ENCODE assay signal across 17 cellular contexts in the genomic region with DNA sequence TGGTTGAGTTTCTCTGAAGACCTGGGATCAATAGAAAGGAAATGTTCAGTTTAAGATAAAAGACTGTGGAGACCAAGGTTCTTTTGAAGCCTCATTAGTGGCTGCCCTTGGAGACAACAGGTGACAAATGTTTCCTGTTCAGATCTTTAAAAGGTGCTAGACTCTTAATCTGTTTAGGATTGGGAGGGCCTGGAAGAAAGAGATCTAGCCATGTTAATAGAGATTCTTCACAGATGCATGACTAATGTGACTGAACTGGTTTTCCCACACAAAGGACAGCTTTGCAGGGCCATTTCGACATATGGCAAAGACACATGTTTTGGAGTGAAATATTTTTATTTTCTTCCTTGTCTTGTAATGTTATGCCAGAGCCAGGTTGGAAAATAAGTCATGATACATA.
DNase-seq lines count a peak whose midpoint lies in the region; ATAC-seq and TF ChIP-seq lines count a peak whose summit lies in the region.
"Had no signal": no experiment of that assay in that cellular context is flagged by ENCODE, and none has a peak within 500 bp of the region (broad histone marks: within the 10 kb centered on the region; RNA-seq: fewer than 3 reads in every experiment).

No MANE protein-coding gene starts in this region.

- H3K4me3 ChIP-seq in esophagus (ENCODE audit: low read depth in 1 of 2, low read length in 2 of 2) (no peak overlapping the region), neural progenitor cell (no peak overlapping the region), mucosa of descending colon (no peak overlapping the region)
- H3K4me3 ChIP-seq: psoas muscle had no signal

- no peaks in the 10 kb centered on the region for H4K20me1 ChIP-seq in neural progenitor cell (ENCODE audit: low read depth)

- H3K27ac ChIP-seq in esophagus (ENCODE audit: low read depth in 2 of 2, low read length in 1 of 2) (peak overlapping the region; percentile 72 to 94), neural progenitor cell (no peak overlapping the region)
- H3K27ac ChIP-seq: psoas muscle had no signal

- no peak overlapping the region for H2AFZ ChIP-seq in neural progenitor cell (replicated peaks)

- TF ChIP-seq CTCF in neural progenitor cell (IDR thresholded peaks at IDR 0.05) (no peak), mucosa of descending colon (IDR thresholded peaks at IDR 0.05) (no peak)

- H3K27me3 Mint-ChIP-seq in neural progenitor cell (ENCODE audit: insufficient read depth, low read depth) = peaks cover 3% of the 10 kb centered on the region

- intact Hi-C loops in mucosa of descending colon (cut with DNase I, micrococcal nuclease) = no loop called here

- peaks cover 8% of the 10 kb centered on the region for H3K9me3 Mint-ChIP-seq in neural progenitor cell

- H3K9me3 ChIP-seq in esophagus (ENCODE audit: control insufficient read depth in 2 of 2, insufficient read depth in 1 of 2, low read depth in 1 of 2, low read length in 1 of 2) (peaks cover 0 to 9% of the 10 kb centered on the region in 2 donors), neural progenitor cell (ENCODE audit: low read depth) (no peaks in the 10 kb centered on the region), mucosa of descending colon (no peaks in the 10 kb centered on the region)

- no peak overlapping the region for H3K4me2 ChIP-seq in neural progenitor cell

- 44 to 79% methylated on average over 1 of the region's 1 CpG for WGBS in esophagus, 2 donors

- H3K4me3 Mint-ChIP-seq in neural progenitor cell = no peak overlapping the region

- H3K36me3 ChIP-seq in esophagus (ENCODE audit: control insufficient read depth in 2 of 2, insufficient read depth in 2 of 2, low read length in 1 of 2) (peaks cover 0 to 8% of the 10 kb centered on the region in 2 donors), neural progenitor cell (no peaks in the 10 kb centered on the region), mucosa of descending colon (ENCODE audit: low read depth) (no peaks in the 10 kb centered on the region)

- H3K9ac ChIP-seq in neural progenitor cell = no peak overlapping the region

- peak; percentile 79 for DNase-seq in ELF-1 (ENCODE audit: low read depth, low spot score)
- peak; percentile 13 for DNase-seq in NCI-H345 (lab: John Stamatoyannopoulos, UW)
- DNase-seq in neural progenitor cell (ENCODE audit: low spot score) = peak; percentile 24
- no peak for DNase-seq in activated naive CD4-positive, alpha-beta T cell treated with Interleukin-2 at 50 U/mL for 16 hours
- no peak for DNase-seq in NCI-H2227 (lab: John Stamatoyannopoulos, UW; ENCODE audit: unreplicated experiment)
- DNase-seq in NCI-H146 (lab: John Stamatoyannopoulos, UW) = no peak
- no peak for DNase-seq in mucosa of descending colon
- DNase-seq: DND-41; KBM-7; NCI-H1694 treated with DMSO at 0.1 percent for 48 hours; NCI-H82; psoas muscle; Right ventricle myocardium superior; stimulated activated CD4-positive, alpha-beta T cell treated with anti-CD3 and anti-CD28 coated beads, Interleukin-1b, Interleukin-23, amount 100 ng/mL, for 48 hours; stimulated activated CD8-positive, alpha-beta memory T cell treated with anti-CD3 and anti-CD28 coated beads, Interleukin-4, amount 100 ng/mL, for 48 hours had no signal

- peaks cover 0 to 5% of the 10 kb centered on the region in 2 donors for H3K4me1 ChIP-seq in esophagus (ENCODE audit: control insufficient read depth in 2 of 2, insufficient read depth in 2 of 2, low read length in 1 of 2)
- H3K4me1 ChIP-seq in neural progenitor cell = peaks cover 20% of the 10 kb centered on the region
- H3K4me1 ChIP-seq in mucosa of descending colon (ENCODE audit: low read depth) = no peaks in the 10 kb centered on the region
- H3K4me1 ChIP-seq: psoas muscle had no signal

- no peak for ATAC-seq in mucosa of descending colon
- ATAC-seq: activated naive CD4-positive, alpha-beta T cell treated with anti-CD3 and anti-CD28 coated beads, Interleukin-2, amount 50 U/mL, for 72 hours; psoas muscle had no signal

- H3K27me3 ChIP-seq in esophagus (ENCODE audit: control insufficient read depth in 1 of 2, insufficient read depth in 2 of 2, low read length in 2 of 2) = no peaks in the 10 kb centered on the region
- no peaks in the 10 kb centered on the region for H3K27me3 ChIP-seq in neural progenitor cell

- peaks cover 34% of the 10 kb centered on the region for H3K36me3 Mint-ChIP-seq in neural progenitor cell

- H3K4me1 Mint-ChIP-seq in neural progenitor cell = peaks cover 33% of the 10 kb centered on the region

- H3F3A ChIP-seq in neural progenitor cell (ENCODE audit: low read depth) = peaks cover 25% of the 10 kb centered on the region

- H3K79me2 ChIP-seq in neural progenitor cell (ENCODE audit: low read depth) = no peaks in the 10 kb centered on the region

- H3K27ac Mint-ChIP-seq in neural progenitor cell = peak overlapping the region; percentile 40
- H3K27ac Mint-ChIP-seq: activated naive CD4-positive, alpha-beta T cell treated with anti-CD3 and anti-CD28 coated beads, Interleukin-2, amount 50 U/mL, for 72 hours had no signal

Comparison
In these comparisons a context has a peak if more than half of its experiments do, and no peak if none do; other contexts are left out.
1. DNase-seq: peak in ELF-1 (single experiment), NCI-H345 (single experiment) and neural progenitor cell (single experiment); none in activated naive CD4-positive, alpha-beta T cell treated with Interleukin-2 at 50 U/mL for 16 hours (single experiment), NCI-H2227 (single experiment), NCI-H146 (single experiment) and mucosa of descending colon (0 of 3).